8 cellular contexts compared by ENCODE assay signal in genomic region chr11:128716231-128716630, GRCh38. TPM values are rescaled to one million over a fixed set of nuclear protein-coding genes. Genes with fewer than 3 reads are reported as not detected.
A peak's percentile ranks its signal among the peaks of the same experiment; 100 is the strongest.
DNase-seq lines count a peak whose midpoint lies in the region; ATAC-seq and TF ChIP-seq lines count a peak whose summit lies in the region.

No MANE protein-coding gene starts in this region.

- 7 to 12% (median 9%) methylated on average over 3 of the region's 3 CpGs for WGBS in spleen, 5 donors

- H3K4me3 ChIP-seq in fibroblast of villous mesenchyme (ENCODE audit: low read depth, low read length): peak overlapping the region; percentile 32
- H3K4me3 ChIP-seq in spleen: peak overlapping the region in 4 of 8 donors; percentile 5 to 57 (median 16)

- H3K4me1 ChIP-seq in spleen: peaks cover 92 to 100% (median 99%) of the 10 kb centered on the region in 6 donors

- peak; percentile 63 for DNase-seq in NCI-H1092 treated with DMSO at 0.1 percent for 48 hours (lab: John Stamatoyannopoulos, UW)
- DNase-seq in NCI-H1092 (lab: John Stamatoyannopoulos, UW): no peak
- DNase-seq in fibroblast of villous mesenchyme (ENCODE audit: low read depth): peak; percentile 38
- no peak for DNase-seq in spleen
- DNase-seq in globus pallidus (ENCODE audit: low spot score): no peak
- no peak for DNase-seq in 8988T

- peak overlapping the region; percentile 62 to 100 (median 90) for H3K27ac ChIP-seq in spleen

- H3K36me3 ChIP-seq in spleen: peaks cover 0 to 41% (median 0%) of the 10 kb centered on the region in 6 donors

- no peak for TF ChIP-seq POLR2A in spleen (IDR thresholded peaks at IDR 0.05)

- H3K9me3 ChIP-seq in spleen: no peaks in the 10 kb centered on the region

- ATAC-seq in SK-N-SH treated with all-trans-retinoic acid at 6 μM for 48 hours: peak; percentile 25
- ATAC-seq in HG03108 (IDR thresholded peaks at IDR 0.05; ENCODE audit: unreplicated experiment): no peak

- H3K27me3 ChIP-seq in spleen (replicated peaks in 1 of 7): no peaks in the 10 kb centered on the region

- intact Hi-C loops in spleen (cut with DNase I; ENCODE audit: low total_unique reads): no loop called here

- TF ChIP-seq CTCF in fibroblast of villous mesenchyme (IDR thresholded peaks at IDR 0.05; ENCODE audit: insufficient read depth, low read depth, low read length): no peak
- no peak for TF ChIP-seq CTCF in spleen (IDR thresholded peaks at IDR 0.05 in 8 of 11, conservative IDR thresholded peaks at IDR 0.05 in 3 of 11)

TF ChIP-seq in SK-N-SH treated with all-trans-retinoic acid at 6 μM for 48 hours, 23 proteins besides CTCF, POLR2A, EP300 and RAD21:
- TF ChIP-seq ZNF8 (CRISPR knock-in tag; IDR thresholded peaks at IDR 0.05) (no peak), RARB (CRISPR knock-in tag; IDR thresholded peaks at IDR 0.05) (no peak), ZNF70 (CRISPR knock-in tag; IDR thresholded peaks at IDR 0.05) (no peak), ARNTL (CRISPR knock-in tag; IDR thresholded peaks at IDR 0.05; ENCODE audit: borderline replicate concordance, low read depth) (no peak), CSDC2 (CRISPR knock-in tag; IDR thresholded peaks at IDR 0.05) (no peak), OSR1 (CRISPR knock-in tag; IDR thresholded peaks at IDR 0.05) (no peak), GLIS3 (CRISPR knock-in tag; IDR thresholded peaks at IDR 0.05) (no peak)
- TF ChIP-seq, protein P1, sequence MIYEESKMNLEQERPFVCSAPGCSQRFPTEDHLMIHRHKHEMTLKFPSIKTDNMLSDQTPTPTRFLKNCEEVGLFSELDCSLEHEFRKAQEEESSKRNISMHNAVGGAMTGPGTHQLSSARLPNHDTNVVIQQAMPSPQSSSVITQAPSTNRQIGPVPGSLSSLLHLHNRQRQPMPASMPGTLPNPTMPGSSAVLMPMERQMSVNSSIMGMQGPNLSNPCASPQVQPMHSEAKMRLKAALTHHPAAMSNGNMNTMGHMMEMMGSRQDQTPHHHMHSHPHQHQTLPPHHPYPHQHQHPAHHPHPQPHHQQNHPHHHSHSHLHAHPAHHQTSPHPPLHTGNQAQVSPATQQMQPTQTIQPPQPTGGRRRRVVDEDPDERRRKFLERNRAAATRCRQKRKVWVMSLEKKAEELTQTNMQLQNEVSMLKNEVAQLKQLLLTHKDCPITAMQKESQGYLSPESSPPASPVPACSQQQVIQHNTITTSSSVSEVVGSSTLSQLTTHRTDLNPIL (CRISPR knock-in tag; IDR thresholded peaks at IDR 0.05; ENCODE audit: low read depth): no peak
- TF ChIP-seq, protein P2, sequence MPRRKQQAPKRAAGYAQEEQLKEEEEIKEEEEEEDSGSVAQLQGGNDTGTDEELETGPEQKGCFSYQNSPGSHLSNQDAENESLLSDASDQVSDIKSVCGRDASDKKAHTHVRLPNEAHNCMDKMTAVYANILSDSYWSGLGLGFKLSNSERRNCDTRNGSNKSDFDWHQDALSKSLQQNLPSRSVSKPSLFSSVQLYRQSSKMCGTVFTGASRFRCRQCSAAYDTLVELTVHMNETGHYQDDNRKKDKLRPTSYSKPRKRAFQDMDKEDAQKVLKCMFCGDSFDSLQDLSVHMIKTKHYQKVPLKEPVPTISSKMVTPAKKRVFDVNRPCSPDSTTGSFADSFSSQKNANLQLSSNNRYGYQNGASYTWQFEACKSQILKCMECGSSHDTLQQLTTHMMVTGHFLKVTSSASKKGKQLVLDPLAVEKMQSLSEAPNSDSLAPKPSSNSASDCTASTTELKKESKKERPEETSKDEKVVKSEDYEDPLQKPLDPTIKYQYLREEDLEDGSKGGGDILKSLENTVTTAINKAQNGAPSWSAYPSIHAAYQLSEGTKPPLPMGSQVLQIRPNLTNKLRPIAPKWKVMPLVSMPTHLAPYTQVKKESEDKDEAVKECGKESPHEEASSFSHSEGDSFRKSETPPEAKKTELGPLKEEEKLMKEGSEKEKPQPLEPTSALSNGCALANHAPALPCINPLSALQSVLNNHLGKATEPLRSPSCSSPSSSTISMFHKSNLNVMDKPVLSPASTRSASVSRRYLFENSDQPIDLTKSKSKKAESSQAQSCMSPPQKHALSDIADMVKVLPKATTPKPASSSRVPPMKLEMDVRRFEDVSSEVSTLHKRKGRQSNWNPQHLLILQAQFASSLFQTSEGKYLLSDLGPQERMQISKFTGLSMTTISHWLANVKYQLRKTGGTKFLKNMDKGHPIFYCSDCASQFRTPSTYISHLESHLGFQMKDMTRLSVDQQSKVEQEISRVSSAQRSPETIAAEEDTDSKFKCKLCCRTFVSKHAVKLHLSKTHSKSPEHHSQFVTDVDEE (CRISPR knock-in tag; IDR thresholded peaks at IDR 0.05): no peak
- TF ChIP-seq, protein P3, sequence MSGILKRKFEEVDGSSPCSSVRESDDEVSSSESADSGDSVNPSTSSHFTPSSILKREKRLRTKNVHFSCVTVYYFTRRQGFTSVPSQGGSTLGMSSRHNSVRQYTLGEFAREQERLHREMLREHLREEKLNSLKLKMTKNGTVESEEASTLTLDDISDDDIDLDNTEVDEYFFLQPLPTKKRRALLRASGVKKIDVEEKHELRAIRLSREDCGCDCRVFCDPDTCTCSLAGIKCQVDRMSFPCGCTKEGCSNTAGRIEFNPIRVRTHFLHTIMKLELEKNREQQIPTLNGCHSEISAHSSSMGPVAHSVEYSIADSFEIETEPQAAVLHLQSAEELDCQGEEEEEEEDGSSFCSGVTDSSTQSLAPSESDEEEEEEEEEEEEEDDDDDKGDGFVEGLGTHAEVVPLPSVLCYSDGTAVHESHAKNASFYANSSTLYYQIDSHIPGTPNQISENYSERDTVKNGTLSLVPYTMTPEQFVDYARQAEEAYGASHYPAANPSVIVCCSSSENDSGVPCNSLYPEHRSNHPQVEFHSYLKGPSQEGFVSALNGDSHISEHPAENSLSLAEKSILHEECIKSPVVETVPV (CRISPR knock-in tag; IDR thresholded peaks at IDR 0.05): no peak
- TF ChIP-seq, protein P4, sequence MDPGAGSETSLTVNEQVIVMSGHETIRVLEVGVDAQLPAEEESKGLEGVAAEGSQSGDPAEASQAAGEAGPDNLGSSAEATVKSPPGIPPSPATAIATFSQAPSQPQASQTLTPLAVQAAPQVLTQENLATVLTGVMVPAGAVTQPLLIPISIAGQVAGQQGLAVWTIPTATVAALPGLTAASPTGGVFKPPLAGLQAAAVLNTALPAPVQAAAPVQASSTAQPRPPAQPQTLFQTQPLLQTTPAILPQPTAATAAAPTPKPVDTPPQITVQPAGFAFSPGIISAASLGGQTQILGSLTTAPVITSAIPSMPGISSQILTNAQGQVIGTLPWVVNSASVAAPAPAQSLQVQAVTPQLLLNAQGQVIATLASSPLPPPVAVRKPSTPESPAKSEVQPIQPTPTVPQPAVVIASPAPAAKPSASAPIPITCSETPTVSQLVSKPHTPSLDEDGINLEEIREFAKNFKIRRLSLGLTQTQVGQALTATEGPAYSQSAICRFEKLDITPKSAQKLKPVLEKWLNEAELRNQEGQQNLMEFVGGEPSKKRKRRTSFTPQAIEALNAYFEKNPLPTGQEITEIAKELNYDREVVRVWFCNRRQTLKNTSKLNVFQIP (CRISPR knock-in tag; IDR thresholded peaks at IDR 0.05; ENCODE audit: borderline replicate concordance, low read depth): no peak

RNA-seq across cellular contexts. Expression of gene FLI1, which starts 22.4 kb away (rescaled TPM):
- 6.9 and 10.6 TPM in 2 replicates for total RNA-seq in fibroblast of villous mesenchyme
- 100 to 1,000 TPM; 125 to 270 (median 160) TPM for total RNA-seq in spleen
- 10 to 100 TPM; 45.8 to 74.2 (median 52.5) TPM for polyA plus RNA-seq in spleen

Comparison
In these comparisons a context has a peak if more than half of its experiments do, and no peak if none do; other contexts are left out.
1. DNase-seq: peak in NCI-H1092 treated with DMSO at 0.1 percent for 48 hours (single experiment) and fibroblast of villous mesenchyme (single experiment); none in NCI-H1092 (single experiment), spleen (single experiment), globus pallidus (single experiment) and 8988T (single experiment).
2. RNA of gene FLI1, which starts 22.4 kb away (total RNA-seq): 125 to 270 TPM in spleen; 6.9 to 10.6 TPM in fibroblast of villous mesenchyme; every median in the first group is over 10 times any median in the second.